8 cellular contexts compared by ENCODE assay signal in genomic region chr20:52190437-52191131, GRCh38. TPM values are rescaled to one million over a fixed set of nuclear protein-coding genes. Genes with fewer than 3 reads are reported as not detected.
DNase-seq lines count a peak whose midpoint lies in the region; ATAC-seq, FAIRE-seq and TF ChIP-seq lines count a peak whose summit lies in the region.

No MANE protein-coding gene starts in this region.

- peaks cover 17% of the 10 kb centered on the region for H3K4me1 Mint-ChIP-seq in T-helper 2 cell treated with Interferon-gamma antibody and Interleukin-4, amounts not matched to agents 5 μg/mL and 100 μg/mL, for 36 hours (ENCODE audit: low read depth)

- no peaks in the 10 kb centered on the region for H3K36me3 Mint-ChIP-seq in T-helper 2 cell treated with Interferon-gamma antibody and Interleukin-4, amounts not matched to agents 5 μg/mL and 100 μg/mL, for 36 hours (ENCODE audit: low read depth)

- H3K4me3 ChIP-seq in bronchial epithelial cell (ENCODE audit: low read depth, low read length) = peak overlapping the region; percentile 68
- peak overlapping the region; percentile 72 for H3K4me3 ChIP-seq in kidney epithelial cell (ENCODE audit: low read depth, low read length)

- H3K27me3 Mint-ChIP-seq in T-helper 2 cell treated with Interferon-gamma antibody and Interleukin-4, amounts not matched to agents 5 μg/mL and 100 μg/mL, for 36 hours (ENCODE audit: low read depth) = no peaks in the 10 kb centered on the region

- H3K9me3 Mint-ChIP-seq in T-helper 2 cell treated with Interferon-gamma antibody and Interleukin-4, amounts not matched to agents 5 μg/mL and 100 μg/mL, for 36 hours = no peaks in the 10 kb centered on the region

- H3K27ac Mint-ChIP-seq in T-helper 2 cell treated with Interferon-gamma antibody and Interleukin-4, amounts not matched to agents 5 μg/mL and 100 μg/mL, for 36 hours = peak overlapping the region; percentile 85

- H3K4me3 Mint-ChIP-seq in T-helper 2 cell treated with Interferon-gamma antibody and Interleukin-4, amounts not matched to agents 5 μg/mL and 100 μg/mL, for 36 hours = peak overlapping the region; percentile 93

- ATAC-seq in GM19438 (IDR thresholded peaks at IDR 0.05; ENCODE audit: low read depth, unreplicated experiment) = peak; percentile 46
- no peak for ATAC-seq in HG02588 (IDR thresholded peaks at IDR 0.05; ENCODE audit: unreplicated experiment)

- peaks cover 3% of the 10 kb centered on the region for H3K36me3 ChIP-seq in bronchial epithelial cell (ENCODE audit: control insufficient read depth, insufficient read depth, low read length)
- H3K36me3 ChIP-seq in kidney epithelial cell (ENCODE audit: control insufficient read depth, insufficient read depth, low read length) = no peaks in the 10 kb centered on the region

- FAIRE-seq in HTR-8/SVneo (lab: Jason Lieb, UNC) = peak; percentile 33
- FAIRE-seq in bronchial epithelial cell (lab: Jason Lieb, UNC) = no peak

- TF ChIP-seq CTCF in bronchial epithelial cell (IDR thresholded peaks at IDR 0.05; ENCODE audit: insufficient read depth, low read length, severe bottlenecking) = no peak
- no peak for TF ChIP-seq CTCF in kidney epithelial cell (IDR thresholded peaks at IDR 0.05; ENCODE audit: insufficient read depth, low read length, poor library complexity, severe bottlenecking)

- H3K27me3 ChIP-seq in bronchial epithelial cell (ENCODE audit: control insufficient read depth, insufficient read depth, low read length) (no peaks in the 10 kb centered on the region), kidney epithelial cell (ENCODE audit: control insufficient read depth, insufficient read depth, low read length) (no peaks in the 10 kb centered on the region)

- peak; percentile 51 for DNase-seq in COLO668 (lab: John Stamatoyannopoulos, UW; ENCODE audit: unreplicated experiment)
- DNase-seq in HTR-8/SVneo (ENCODE audit: insufficient read length, low spot score) = peak; percentile 90
- DNase-seq in T-helper 2 cell treated with Interferon-gamma antibody and Interleukin-4, amounts not matched to agents 5 μg/mL and 100 μg/mL, for 36 hours (ENCODE audit: low spot score) = peak; percentile 26
- peak; percentile 54 for DNase-seq in bronchial epithelial cell (ENCODE audit: low read depth)
- no peak for DNase-seq in kidney epithelial cell (ENCODE audit: low read depth)
- DNase-seq in stimulated activated CD4-positive, alpha-beta T cell treated with anti-CD3 and anti-CD28 coated beads, Interleukin-4, amount 100 ng/mL, for 24 hours = peak; percentile 45

RNA-seq across cellular contexts. Expression of gene ZFP64, which starts 1.0 kb away (rescaled TPM):
- total RNA-seq in bronchial epithelial cell (27.5 and 49.8 TPM in 2 replicates), kidney epithelial cell (45.5 and 49.6 TPM in 2 replicates)
